In genomic region chr20:23161244-23161875, GRCh38 we compare ENCODE assay signal across 11 cellular contexts.
DNase-seq lines count a peak whose midpoint lies in the region; ATAC-seq and TF ChIP-seq lines count a peak whose summit lies in the region.
"Had no signal": no experiment of that assay in that cellular context is flagged by ENCODE, and none has a peak within 500 bp of the region (broad histone marks: within the 10 kb centered on the region; RNA-seq: fewer than 3 reads in every experiment).

No MANE protein-coding gene starts in this region.

- POLR2A ChIA-PET in MCF 10A (lab: Yijun Ruan, JAX), result interaction anchor here (0.7 to 17.4 kb wide), 17 partner anchors 9 to 475 kb away, joined by 3 to 555 read pairs (median 7); partner anchors contain the start of gene NXT1

- H3K27me3 ChIP-seq in BLaER1 treated with 17β-estradiol and CSF1 and Interleukin-3, amounts not matched to agents 10 nM and 100 nM, result no peaks in the 10 kb centered on the region
- H3K27me3 ChIP-seq in left lung, result no peaks in the 10 kb centered on the region

- TF ChIP-seq CTCF in MCF 10A (IDR thresholded peaks at IDR 0.05; ENCODE audit: unreplicated experiment), result no peak
- no peak for TF ChIP-seq CTCF in left lung (IDR thresholded peaks at IDR 0.05)

- H3K9ac ChIP-seq in BLaER1 treated with 17β-estradiol and CSF1 and Interleukin-3, amounts not matched to agents 10 nM and 100 nM, result peak overlapping the region in 9 of 11 experiments; percentile 3 to 61 (median 53); a peak in 12 of 22 replicates

- H3K36me3 Mint-ChIP-seq in MCF 10A (ENCODE audit: insufficient read depth, unreplicated experiment), result no peaks in the 10 kb centered on the region
- no peaks in the 10 kb centered on the region for H3K36me3 Mint-ChIP-seq in activated T-helper 2 cell treated with anti-CD3 and anti-CD28 coated beads, Interferon-gamma antibody, Interleukin-2, Interleukin-4, amounts not matched to agents 10 μg/mL and 5 μg/mL and 100 μg/mL, durations not matched to agents 14 hours and 24 hours and 36 hours (ENCODE audit: low read depth)
- H3K36me3 Mint-ChIP-seq: activated naive CD4-positive, alpha-beta T cell treated with anti-CD3 and anti-CD28 coated beads, Interleukin-2, amount 10 ng/mL, durations not matched to agents 7 days and 5 days had no signal

- DNase-seq in MCF 10A (ENCODE audit: unreplicated experiment) (peak; percentile 85), left lung (peak in 1 of 2 donors; percentile 85), NCI-H2227 (lab: John Stamatoyannopoulos, UW; ENCODE audit: unreplicated experiment) (no peak), OCI-M1 (lab: John Stamatoyannopoulos, UW) (no peak)
- no peak for DNase-seq in activated T-helper 2 cell treated with anti-CD3 and anti-CD28 coated beads, Interferon-gamma antibody, Interleukin-2, Interleukin-4, amounts not matched to agents 10 μg/mL and 5 μg/mL and 100 μg/mL, durations not matched to agents 14 hours and 24 hours and 36 hours (ENCODE audit: low spot score)
- DNase-seq: GOT3, retina had no signal

- H3K27ac Mint-ChIP-seq in MCF 10A (ENCODE audit: low read depth, unreplicated experiment), result peak overlapping the region; percentile 92
- H3K27ac Mint-ChIP-seq in activated T-helper 2 cell treated with anti-CD3 and anti-CD28 coated beads, Interferon-gamma antibody, Interleukin-2, Interleukin-4, amounts not matched to agents 10 μg/mL and 5 μg/mL and 100 μg/mL, durations not matched to agents 14 hours and 24 hours and 36 hours, result no peak overlapping the region
- H3K27ac Mint-ChIP-seq: activated naive CD4-positive, alpha-beta T cell treated with anti-CD3 and anti-CD28 coated beads, Interleukin-2, amount 10 ng/mL, durations not matched to agents 7 days and 5 days had no signal

- H3K9me3 ChIP-seq in BLaER1 treated with 17β-estradiol and CSF1 and Interleukin-3, amounts not matched to agents 10 nM and 100 nM (replicated peaks in 1 of 11), result no peaks in the 10 kb centered on the region
- no peaks in the 10 kb centered on the region for H3K9me3 ChIP-seq in left lung

- intact Hi-C loops in MCF 10A (cut with micrococcal nuclease) (no loop called here), left lung (cut with DNase I) (no loop called here)
- intact Hi-C loops in activated T-helper 2 cell treated with anti-CD3 and anti-CD28 coated beads, Interferon-gamma antibody, Interleukin-2, Interleukin-4, amounts not matched to agents 10 μg/mL and 5 μg/mL and 100 μg/mL, durations not matched to agents 14 hours and 24 hours and 36 hours (cut with micrococcal nuclease), result no loop called here

- H3K4me1 ChIP-seq in BLaER1 treated with 17β-estradiol and CSF1 and Interleukin-3, amounts not matched to agents 10 nM and 100 nM, result peaks cover 30 to 100% (median 81%) of the 10 kb centered on the region in 10 experiments
- peaks cover 40 to 77% of the 10 kb centered on the region in 2 donors for H3K4me1 ChIP-seq in left lung

- H3K9me3 Mint-ChIP-seq in MCF 10A (ENCODE audit: unreplicated experiment), result no peaks in the 10 kb centered on the region
- H3K9me3 Mint-ChIP-seq in activated T-helper 2 cell treated with anti-CD3 and anti-CD28 coated beads, Interferon-gamma antibody, Interleukin-2, Interleukin-4, amounts not matched to agents 10 μg/mL and 5 μg/mL and 100 μg/mL, durations not matched to agents 14 hours and 24 hours and 36 hours, result no peaks in the 10 kb centered on the region
- H3K9me3 Mint-ChIP-seq: activated naive CD4-positive, alpha-beta T cell treated with anti-CD3 and anti-CD28 coated beads, Interleukin-2, amount 10 ng/mL, durations not matched to agents 7 days and 5 days had no signal

- BruUV-seq in MCF 10A (replicated peaks; lab: Mats Ljungman, UMichigan), result no TSS peak

- ATAC-seq in HG02870 (IDR thresholded peaks at IDR 0.05; ENCODE audit: unreplicated experiment), result peak; percentile 55
- peak; percentile 17 for ATAC-seq in left lung
- no peak for ATAC-seq in HG02642 (IDR thresholded peaks at IDR 0.05; ENCODE audit: poor library complexity, unreplicated experiment)

- H3K4me3 Mint-ChIP-seq in MCF 10A (ENCODE audit: unreplicated experiment), result no peak overlapping the region
- no peak overlapping the region for H3K4me3 Mint-ChIP-seq in activated T-helper 2 cell treated with anti-CD3 and anti-CD28 coated beads, Interferon-gamma antibody, Interleukin-2, Interleukin-4, amounts not matched to agents 10 μg/mL and 5 μg/mL and 100 μg/mL, durations not matched to agents 14 hours and 24 hours and 36 hours (ENCODE audit: low read depth)
- H3K4me3 Mint-ChIP-seq: activated naive CD4-positive, alpha-beta T cell treated with anti-CD3 and anti-CD28 coated beads, Interleukin-2, amount 10 ng/mL, durations not matched to agents 7 days and 5 days had no signal

- H3K27me3 Mint-ChIP-seq in MCF 10A (ENCODE audit: insufficient read depth, unreplicated experiment), result no peaks in the 10 kb centered on the region
- H3K27me3 Mint-ChIP-seq in activated T-helper 2 cell treated with anti-CD3 and anti-CD28 coated beads, Interferon-gamma antibody, Interleukin-2, Interleukin-4, amounts not matched to agents 10 μg/mL and 5 μg/mL and 100 μg/mL, durations not matched to agents 14 hours and 24 hours and 36 hours (ENCODE audit: low read depth), result no peaks in the 10 kb centered on the region

- no peaks in the 10 kb centered on the region for H3K36me3 ChIP-seq in BLaER1 treated with 17β-estradiol and CSF1 and Interleukin-3, amounts not matched to agents 10 nM and 100 nM
- H3K36me3 ChIP-seq in left lung, result no peaks in the 10 kb centered on the region

- no peaks in the 10 kb centered on the region for H4K20me1 ChIP-seq in BLaER1 treated with 17β-estradiol and CSF1 and Interleukin-3, amounts not matched to agents 10 nM and 100 nM

- no peak overlapping the region; a peak in 1 of 20 replicates for H3K4me3 ChIP-seq in BLaER1 treated with 17β-estradiol and CSF1 and Interleukin-3, amounts not matched to agents 10 nM and 100 nM
- no peak overlapping the region for H3K4me3 ChIP-seq in left lung

- peak overlapping the region; percentile 33 to 91 (median 84) for H3K4me2 ChIP-seq in BLaER1 treated with 17β-estradiol and CSF1 and Interleukin-3, amounts not matched to agents 10 nM and 100 nM

- peaks cover 67% of the 10 kb centered on the region for H3K4me1 Mint-ChIP-seq in MCF 10A (ENCODE audit: insufficient read depth, unreplicated experiment)
- H3K4me1 Mint-ChIP-seq in activated T-helper 2 cell treated with anti-CD3 and anti-CD28 coated beads, Interferon-gamma antibody, Interleukin-2, Interleukin-4, amounts not matched to agents 10 μg/mL and 5 μg/mL and 100 μg/mL, durations not matched to agents 14 hours and 24 hours and 36 hours (ENCODE audit: low read depth), result peaks cover 12% of the 10 kb centered on the region

- peak overlapping the region in 10 of 11 experiments; percentile 32 to 79 (median 72); a peak in 20 of 22 replicates for H3K27ac ChIP-seq in BLaER1 treated with 17β-estradiol and CSF1 and Interleukin-3, amounts not matched to agents 10 nM and 100 nM
- H3K27ac ChIP-seq in left lung, result peak overlapping the region in 1 of 2 donors; percentile 89

- CTCF ChIA-PET in MCF 10A (lab: Yijun Ruan, JAX), result interaction anchor here (0.5 to 7.2 kb wide), 13 partner anchors 13 to 469 kb away, joined by 3 to 66 read pairs (median 3); partner anchors contain the start of gene NXT1
